ENCODE assay signal across 29 cellular contexts in genomic region chr17:11245187-11245586, GRCh38. TPM values are rescaled to one million over a fixed set of nuclear protein-coding genes. Genes with fewer than 3 reads are reported as not detected.
"Had no signal": no experiment of that assay in that cellular context is flagged by ENCODE, and none has a peak within 500 bp of the region (broad histone marks: within the 10 kb centered on the region; RNA-seq: fewer than 3 reads in every experiment).

No MANE protein-coding gene starts in this region.

- H3K9me3 ChIP-seq: ascending aorta, heart left ventricle, right atrium auricular region, thoracic aorta had no signal

- H3K27me3 ChIP-seq: ascending aorta had no signal

- H3K4me1 ChIP-seq: ascending aorta had no signal

- H2AFZ ChIP-seq: neural progenitor cell had no signal

- ATAC-seq: activated CD4-positive, CD25-positive, alpha-beta regulatory T cell treated with anti-CD3 and anti-CD28 coated beads, Interleukin-2, amount 50 U/mL, for 24 hours; effector memory CD8-positive, alpha-beta T cell; naive thymus-derived CD4-positive, alpha-beta T cell had no signal

- H3K9ac ChIP-seq: neural progenitor cell had no signal

- H3K4me3 ChIP-seq: ascending aorta, cardiac muscle cell, heart left ventricle, neural progenitor cell, right atrium auricular region, skin epidermis, thoracic aorta had no signal

- DNase-seq: activated CD4-positive, alpha-beta memory T cell treated with anti-CD3 and anti-CD28 coated beads for 36 hours; activated CD4-positive, alpha-beta T cell treated with anti-CD3 and anti-CD28 coated beads, Interleukin-2, amount 10 ng/mL, durations not matched to agents 24 days and 14 days; activated CD8-positive, alpha-beta memory T cell treated with anti-CD3 and anti-CD28 coated beads, Interleukin-2, amount 50 U/mL, for 4 hours; activated gamma-delta T cell; activated naive CD4-positive, alpha-beta T cell treated with anti-CD3 and anti-CD28 coated beads, Interleukin-2, amount 10 ng/mL, durations not matched to agents 7 days and 5 days; activated naive CD8-positive, alpha-beta T cell treated with anti-CD3 and anti-CD28 coated beads, Interleukin-2, amount 10 ng/mL, durations not matched to agents 7 days and 5 days; activated T-cell treated with anti-CD3 and anti-CD28 coated beads, Interleukin-2, amount 50 U/mL, for 1 hour; cortex of kidney; effector memory CD8-positive, alpha-beta T cell; foreskin fibroblast; naive thymus-derived CD4-positive, alpha-beta T cell; stimulated activated CD4-positive, alpha-beta T cell treated with anti-CD3 and anti-CD28 coated beads, Interleukin-12 subunit alpha, Interleukin-12 subunit beta, amount 100 ng/mL, for 4 hours; stimulated activated CD4-positive, alpha-beta T cell treated with anti-CD3 and anti-CD28 coated beads, Interleukin-4, amount 100 ng/mL, for 1 hour; SW 1271; T-helper 9 cell; trophoblast cell; WERI-Rb-1 had no signal

- H3K27ac ChIP-seq: ascending aorta, cardiac muscle cell, neural progenitor cell, right atrium auricular region, skin epidermis, thoracic aorta, WERI-Rb-1 had no signal

- H3K36me3 ChIP-seq: ascending aorta, cardiac muscle cell, heart left ventricle, neural progenitor cell, right atrium auricular region, thoracic aorta, WERI-Rb-1 had no signal

- FAIRE-seq: endothelial cell of umbilical vein, urothelium cell line had no signal

- H3K4me2 ChIP-seq: neural progenitor cell had no signal

RNA-seq across cellular contexts. Expression of gene SHISA6, which starts 4.2 kb away (rescaled TPM):
- total RNA-seq: activated CD4-positive, alpha-beta memory T cell treated with anti-CD3 and anti-CD28 coated beads for 36 hours; activated CD4-positive, alpha-beta T cell treated with anti-CD3 and anti-CD28 coated beads, Interleukin-2, amount 10 ng/mL, durations not matched to agents 24 days and 14 days; activated CD8-positive, alpha-beta memory T cell treated with anti-CD3 and anti-CD28 coated beads for 36 hours; activated naive CD8-positive, alpha-beta T cell treated with anti-CD3 and anti-CD28 coated beads, Interleukin-2, amount 10 ng/mL, durations not matched to agents 7 days and 5 days; endothelial cell of umbilical vein; naive thymus-derived CD4-positive, alpha-beta T cell; pulmonary artery endothelial cell had no signal
- polyA plus RNA-seq: endothelial cell of umbilical vein; naive thymus-derived CD4-positive, alpha-beta T cell had no signal
